Comparison of ENCODE assay signal across 1 cellular context in genomic region chr19:2329528-2329927, GRCh38.
TF ChIP-seq lines count a peak whose summit lies in the region.

No MANE protein-coding gene starts in this region.

TF ChIP-seq in GM23338, 12 proteins besides CTCF, POLR2A, EP300 and RAD21 (continued from another document):
- TF ChIP-seq ZNF462 (CRISPR knock-in tag; IDR thresholded peaks at IDR 0.05) (no peak), REST (IDR thresholded peaks at IDR 0.05; ENCODE audit: unreplicated experiment) (no peak), ETS1 (IDR thresholded peaks at IDR 0.05) (no peak), EZH2 (IDR thresholded peaks at IDR 0.05; ENCODE audit: low read depth, unreplicated experiment) (no peak)
